In the genomic region with DNA sequence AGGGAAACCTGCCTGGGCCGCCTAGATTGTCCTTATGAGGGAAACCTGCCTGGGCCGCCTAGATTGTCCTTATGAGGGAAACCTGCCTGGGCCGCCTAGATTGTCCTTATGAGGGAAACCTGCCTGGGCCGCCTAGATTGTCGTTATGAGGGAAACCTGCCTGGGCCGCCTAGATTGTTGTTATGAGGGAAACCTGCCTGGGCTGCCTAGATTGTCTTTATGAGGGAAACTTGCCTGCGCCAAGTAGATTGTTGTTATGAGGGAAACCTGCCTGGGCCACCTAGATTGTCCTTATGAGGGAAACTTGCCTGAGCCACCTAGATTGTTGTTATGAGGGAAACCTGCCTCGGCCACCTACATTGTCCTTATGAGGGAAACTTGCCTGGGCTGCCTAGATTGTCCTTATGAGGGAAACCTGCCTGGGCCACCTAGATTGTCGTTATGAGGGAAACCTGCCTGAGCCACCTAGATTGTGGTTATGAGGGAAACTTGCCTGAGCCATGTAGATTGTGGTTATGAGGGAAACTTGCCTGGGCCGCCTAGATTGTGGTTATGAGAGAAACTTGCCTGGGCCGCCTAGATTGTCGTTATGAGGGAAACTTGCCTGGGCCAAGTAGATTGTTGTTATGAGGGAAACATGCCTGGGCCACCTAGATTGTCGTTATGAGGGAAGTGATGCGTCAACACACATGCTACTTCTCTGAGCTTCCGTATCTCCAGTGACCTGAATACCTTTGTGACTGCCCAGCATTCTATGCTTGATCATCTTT, we compare ENCODE assay signal across 14 cellular contexts. TPM values are rescaled to one million over a fixed set of nuclear protein-coding genes. Genes with fewer than 3 reads are reported as not detected.
DNase-seq lines count a peak whose midpoint lies in the region; ATAC-seq, FAIRE-seq and TF ChIP-seq lines count a peak whose summit lies in the region.
"Not testable (repeated sequence)": the region's sequence is repeated elsewhere in the genome, so short reads cannot be mapped to it uniquely, and the experiment has no call there.
"Had no signal": no experiment of that assay in that cellular context is flagged by ENCODE, and none has a peak within 500 bp of the region (broad histone marks: within the 10 kb centered on the region; RNA-seq: fewer than 3 reads in every experiment).

No MANE protein-coding gene starts in this region.

- H3K27ac Mint-ChIP-seq in activated CD8-positive, alpha-beta T cell treated with anti-CD3 and anti-CD28 coated beads for 36 hours = peak overlapping the region; percentile 20

- not testable (repeated sequence) for BruUV-seq in K562 (replicated peaks; lab: Mats Ljungman, UMichigan)

- H3K9me1 ChIP-seq in K562 (ENCODE audit: control insufficient read depth, insufficient read depth, low read length) = not testable (repeated sequence)

- not testable (repeated sequence) for H3K36me3 ChIP-seq in Loucy (ENCODE audit: insufficient read depth, low read length); K562 (ENCODE audit: control insufficient read depth, insufficient read depth, low read length)

- peak; percentile 98 for TF ChIP-seq EP300 in K562 (IDR thresholded peaks at IDR 0.05; ENCODE audit: low read length)

- DNase-seq in HUDEP-2 (lab: John Stamatoyannopoulos, UW; ENCODE audit: unreplicated experiment in 76 of 76) (peak in 74 of 76 experiments; percentile 22 to 96 (median 83)), UCSD-AML1 (lab: John Stamatoyannopoulos, UW; ENCODE audit: unreplicated experiment) (peak; percentile 74), K562 (ENCODE audit: extremely low read depth in 1 of 4, low spot score in 3 of 4) (peak; percentile 58 to 96 (median 66)), erythroblast (lab: John Stamatoyannopoulos, UW) (peak; percentile 80 to 94), inferior parietal cortex (ENCODE audit: extremely low spot score) (peak; percentile 24)
- not testable (repeated sequence) for DNase-seq in activated CD8-positive, alpha-beta T cell treated with anti-CD3 and anti-CD28 coated beads for 36 hours

- not testable (repeated sequence) for H3F3A ChIP-seq in Loucy (ENCODE audit: low read depth)

- H3K27ac ChIP-seq in K562 (ENCODE audit: extremely low read depth, low read depth, low read length) = peak overlapping the region; percentile 98

- not testable (repeated sequence) for H3K27me3 ChIP-seq in Loucy (ENCODE audit: insufficient read depth, low read length, poor library complexity, severe bottlenecking); K562 (ENCODE audit: control insufficient read depth in 2 of 2, insufficient read depth in 2 of 2, low read length in 2 of 2)

- not testable (repeated sequence) for ATAC-seq in activated CD8-positive, alpha-beta T cell treated with anti-CD3 and anti-CD28 coated beads for 36 hours
- peak; percentile 83 for ATAC-seq in K562

- not testable (repeated sequence) for TF ChIP-seq POLR2A in K562 (conservative IDR thresholded peaks at IDR 0.05); erythroblast (IDR thresholded peaks at IDR 0.05; ENCODE audit: low read length)

- not testable (repeated sequence) for H3K27me3 Mint-ChIP-seq in activated CD8-positive, alpha-beta T cell treated with anti-CD3 and anti-CD28 coated beads for 36 hours

- TF ChIP-seq CTCF in Loucy (conservative IDR thresholded peaks at IDR 0.05; ENCODE audit: low read length); activated CD8-positive, alpha-beta T cell treated with anti-CD3 and anti-CD28 coated beads for 36 hours (IDR thresholded peaks at IDR 0.05); K562 (IDR thresholded peaks at IDR 0.05 in 2 of 3, conservative IDR thresholded peaks at IDR 0.05 in 1 of 3; ENCODE audit: insufficient read depth in 2 of 3, low read depth in 1 of 3, low read length in 3 of 3): not testable (repeated sequence)

- H3K4me2 ChIP-seq in Loucy (ENCODE audit: low read depth, low read length, poor library complexity, severe bottlenecking) (peak overlapping the region; percentile 56), K562 (ENCODE audit: insufficient read depth, low read length) (peak overlapping the region; percentile 56; the same call in 1 of the 2 replicates)

- not testable (repeated sequence) for H3K9me2 ChIP-seq in Loucy (replicated peaks; ENCODE audit: low read depth, low read length)

- not testable (repeated sequence) for H3K36me3 Mint-ChIP-seq in activated CD8-positive, alpha-beta T cell treated with anti-CD3 and anti-CD28 coated beads for 36 hours (ENCODE audit: low read depth)

- H3K4me1 Mint-ChIP-seq in activated CD8-positive, alpha-beta T cell treated with anti-CD3 and anti-CD28 coated beads for 36 hours (ENCODE audit: low read depth) = not testable (repeated sequence)

- H2AFZ ChIP-seq in Loucy (ENCODE audit: low read length); K562 (ENCODE audit: low read depth, low read length): not testable (repeated sequence)

- not testable (repeated sequence) for H3K9me3 ChIP-seq in Loucy (ENCODE audit: insufficient read depth, low read depth, low read length); K562 (replicated peaks; ENCODE audit: control insufficient read depth, insufficient read depth, low read depth, low read length)

- H3K9ac ChIP-seq in Loucy (ENCODE audit: low read depth, low read length, poor library complexity, severe bottlenecking) (peak overlapping the region; percentile 69), K562 (ENCODE audit: insufficient read depth in 1 of 2, low read depth in 2 of 2, low read length in 2 of 2) (peak overlapping the region in 1 of 2 experiments; percentile 45; a peak in 1 of 4 replicates)

- intact Hi-C loops in activated CD8-positive, alpha-beta T cell treated with anti-CD3 and anti-CD28 coated beads for 36 hours (cut with micrococcal nuclease) = not testable (repeated sequence)
- intact Hi-C loops in K562 (cut with micrococcal nuclease) = loop anchor here (10.0 kb wide), 1 partner anchor 427 kb away; a partner anchor contains a TSS

- H3K79me2 ChIP-seq in Loucy (ENCODE audit: insufficient read depth, low read length) = peaks cover 62% of the 10 kb centered on the region
- H3K79me2 ChIP-seq in K562 (ENCODE audit: control insufficient read depth, insufficient read depth, low read length) = not testable (repeated sequence)

- peak; percentile 90 for FAIRE-seq in K562 (lab: Jason Lieb, UNC)

- TF ChIP-seq RAD21 in K562 (CRISPR knock-in tag; conservative IDR thresholded peaks at IDR 0.05 in 1 of 2, IDR thresholded peaks at IDR 0.05 in 1 of 2) = not testable (repeated sequence)

- under 1% methylated on average over 13 of the region's 15 CpGs for WGBS in K562 (ENCODE audit: insufficient coverage, low coverage, missing lambda C conversion rate)

- in situ Hi-C loops in K562 (cut with MboI) = loop anchor here (25.0 kb wide), 2 partner anchors 625 to 800 kb away; a partner anchor contains a TSS

- CTCF ChIA-PET in activated CD8-positive, alpha-beta T cell treated with anti-CD3 and anti-CD28 coated beads for 36 hours (lab: Charles Lee) = interaction anchor here (1.1 to 3.5 kb wide), 3 partner anchors 11 to 258 kb away, joined by 3 to 15 read pairs (median 5); no protein-coding TSS in a partner anchor
- CTCF ChIA-PET in K562 (lab: Yijun Ruan, JAX; ENCODE audit: low intra/inter-chr PET ratio) = not testable (repeated sequence)

- POLR2A ChIA-PET in activated CD8-positive, alpha-beta T cell treated with anti-CD3 and anti-CD28 coated beads for 36 hours (lab: Charles Lee) = interaction anchor here (0.6 kb wide), 1 partner anchor 30 kb away, joined by 3 read pairs; no protein-coding TSS in a partner anchor
- POLR2A ChIA-PET in K562 (lab: Yijun Ruan, JAX) = interaction anchor here (0.6 to 1.3 kb wide), 16 partner anchors 8 to 656 kb away, joined by 3 to 12 read pairs (median 3); a partner anchor contains a TSS

- not testable (repeated sequence) for H4K20me1 ChIP-seq in Loucy (ENCODE audit: insufficient read depth, low read length, poor library complexity, severe bottlenecking); K562 (replicated peaks; ENCODE audit: control insufficient read depth, insufficient read depth, low read length)

- peak overlapping the region; percentile 28 for H3K4me3 ChIP-seq in Loucy (ENCODE audit: low read length, poor library complexity, severe bottlenecking)
- not testable (repeated sequence) for H3K4me3 ChIP-seq in K562

- H3K9me3 Mint-ChIP-seq in activated CD8-positive, alpha-beta T cell treated with anti-CD3 and anti-CD28 coated beads for 36 hours = not testable (repeated sequence)

- H3K4me3 Mint-ChIP-seq in activated CD8-positive, alpha-beta T cell treated with anti-CD3 and anti-CD28 coated beads for 36 hours = not testable (repeated sequence)

- H3K4me1 ChIP-seq in Loucy (ENCODE audit: insufficient read depth, low read length, poor library complexity, severe bottlenecking) = peaks cover 52% of the 10 kb centered on the region
- H3K4me1 ChIP-seq in K562 (replicated peaks in 1 of 2; ENCODE audit: control insufficient read depth in 2 of 2, insufficient read depth in 2 of 2, low read length in 2 of 2) = peaks cover 18 to 31% of the 10 kb centered on the region in 2 experiments

RNA-seq across cellular contexts. Expression of a gene that starts 3.3 kb away (rescaled TPM):
- total RNA-seq in activated CD8-positive, alpha-beta T cell treated with anti-CD3 and anti-CD28 coated beads for 36 hours = not detected
- total RNA-seq in K562 (2011; cell fraction: chromatin; rRNA removed; ENCODE audit: low replicate concordance) = 0.21 TPM in 1 of 2 replicates, not detected in the other
- total RNA-seq in K562 (2011; cell fraction: nucleolus; rRNA removed) = not detected in 2 replicates
- not detected in 2 replicates for total RNA-seq in K562 (2011; cell fraction: nucleoplasm; rRNA removed)
- total RNA-seq in K562 (2014; rRNA removed) = 0.05 TPM in 1 of 2 replicates, not detected in the other
- total RNA-seq in K562 (2014; rRNA removed; fragmentation: Illumina TruSeq; extraction: Trizol) = 0.13 TPM in 1 of 2 replicates, not detected in the other
- total RNA-seq in K562 (2015; rRNA removed; fragmentation: Illumina TruSeq; extraction: Trizol) = not detected in 2 replicates
- 0.20 TPM in 1 of 2 replicates, not detected in the other for total RNA-seq in K562 (2021)
- 0.05 TPM in 1 of 2 replicates, not detected in the other for polyA plus RNA-seq in K562 (2011; rRNA removed)
- 0.04 TPM in 1 of 2 replicates, not detected in the other for polyA plus RNA-seq in K562 (2011; cell fraction: cytosol; rRNA removed)
- not detected in 2 replicates for polyA plus RNA-seq in K562 (2011; cell fraction: nucleus; rRNA removed)
- 0.07 and 0.09 TPM in 2 replicates for polyA plus RNA-seq in K562 (2012)
- polyA plus RNA-seq in K562 (2014; fragmentation: Illumina TruSeq; extraction: Trizol) = 0.08 and 0.10 TPM in 2 replicates
- polyA plus RNA-seq in K562 (2014; fragmentation: Nextera tagmentation; extraction: Ambion mirVana) = under 1 TPM; 0.14 to 0.35 TPM
- polyA plus RNA-seq in K562 (2014; rRNA removed) = 0.05 TPM in 1 of 2 replicates, not detected in the other
- not detected in 2 replicates for polyA minus RNA-seq in K562 (2011; rRNA and poly(A)+ RNA removed)
- not detected in 2 replicates for polyA minus RNA-seq in K562 (2011; cell fraction: cytosol; rRNA and poly(A)+ RNA removed)
- polyA minus RNA-seq in K562 (2011; cell fraction: nucleus; rRNA and poly(A)+ RNA removed) = not detected in 2 replicates
- total RNA-seq: A673; CD8-positive, alpha-beta T cell; H4; IMR-90; PC-9; RPMI7951; SJCRH30 had no signal
- polyA plus RNA-seq: IMR-90 had no signal

RNA-seq across cellular contexts. Expression of a gene that starts 8.3 kb away (rescaled TPM):
- total RNA-seq in activated CD8-positive, alpha-beta T cell treated with anti-CD3 and anti-CD28 coated beads for 36 hours = 10 to 100 TPM; 20.9 to 21.2 TPM
- total RNA-seq in K562 (2011; cell fraction: chromatin; rRNA removed; ENCODE audit: low replicate concordance) = 71.2 and 77.5 TPM in 2 replicates
- 28.5 and 36.1 TPM in 2 replicates for total RNA-seq in K562 (2011; cell fraction: nucleolus; rRNA removed)
- 34.3 and 37.7 TPM in 2 replicates for total RNA-seq in K562 (2011; cell fraction: nucleoplasm; rRNA removed)
- 20.1 and 22.6 TPM in 2 replicates for total RNA-seq in K562 (2014; rRNA removed)
- 32.1 and 34.4 TPM in 2 replicates for total RNA-seq in K562 (2014; rRNA removed; fragmentation: Illumina TruSeq; extraction: Trizol)
- total RNA-seq in K562 (2015; rRNA removed; fragmentation: Illumina TruSeq; extraction: Trizol) = 29.7 and 29.8 TPM in 2 replicates
- total RNA-seq in K562 (2021) = 29.0 and 31.8 TPM in 2 replicates
- polyA plus RNA-seq in K562 (2011; rRNA removed) = 9.3 and 10.8 TPM in 2 replicates
- 5.0 and 8.8 TPM in 2 replicates for polyA plus RNA-seq in K562 (2011; cell fraction: cytosol; rRNA removed)
- polyA plus RNA-seq in K562 (2011; cell fraction: nucleus; rRNA removed) = 11.0 and 11.1 TPM in 2 replicates
- 13.2 and 15.1 TPM in 2 replicates for polyA plus RNA-seq in K562 (2012)
- 14.6 and 16.6 TPM in 2 replicates for polyA plus RNA-seq in K562 (2014; fragmentation: Illumina TruSeq; extraction: Trizol)
- polyA plus RNA-seq in K562 (2014; fragmentation: Nextera tagmentation; extraction: Ambion mirVana) = 1 to 10 TPM; 6.0 to 8.3 TPM
- 12.3 and 13.9 TPM in 2 replicates for polyA plus RNA-seq in K562 (2014; rRNA removed)
- polyA minus RNA-seq in K562 (2011; rRNA and poly(A)+ RNA removed) = 37.7 and 51.3 TPM in 2 replicates
- polyA minus RNA-seq in K562 (2011; cell fraction: cytosol; rRNA and poly(A)+ RNA removed) = 22.4 and 30.3 TPM in 2 replicates
- 10.8 and 25.4 TPM in 2 replicates for polyA minus RNA-seq in K562 (2011; cell fraction: nucleus; rRNA and poly(A)+ RNA removed)

RNA-seq across cellular contexts. Expression of a gene that starts 56.5 kb away (rescaled TPM):
- 10 to 100 TPM; 16.2 to 17.2 TPM for total RNA-seq in activated CD8-positive, alpha-beta T cell treated with anti-CD3 and anti-CD28 coated beads for 36 hours
- 12.4 and 21.6 TPM in 2 replicates for total RNA-seq in K562 (2011; cell fraction: chromatin; rRNA removed; ENCODE audit: low replicate concordance)
- total RNA-seq in K562 (2011; cell fraction: nucleolus; rRNA removed) = 5.2 and 8.3 TPM in 2 replicates
- 10.3 and 12.6 TPM in 2 replicates for total RNA-seq in K562 (2011; cell fraction: nucleoplasm; rRNA removed)
- total RNA-seq in K562 (2014; rRNA removed) (10.9 and 13.0 TPM in 2 replicates), K562 (2014; rRNA removed; fragmentation: Illumina TruSeq; extraction: Trizol) (20.9 and 23.9 TPM in 2 replicates), K562 (2015; rRNA removed; fragmentation: Illumina TruSeq; extraction: Trizol) (19.3 and 19.6 TPM in 2 replicates), K562 (2021) (14.6 and 15.9 TPM in 2 replicates)
- polyA plus RNA-seq in K562 (2011; rRNA removed) (11.6 and 16.7 TPM in 2 replicates), K562 (2014; fragmentation: Illumina TruSeq; extraction: Trizol) (21.9 and 22.2 TPM in 2 replicates), K562 (2014; fragmentation: Nextera tagmentation; extraction: Ambion mirVana) (10 to 100 TPM; 21.6 to 34.5 TPM), K562 (2014; rRNA removed) (21.4 and 23.8 TPM in 2 replicates)
- 6.0 and 10.4 TPM in 2 replicates for polyA plus RNA-seq in K562 (2011; cell fraction: cytosol; rRNA removed)
- 6.8 and 8.3 TPM in 2 replicates for polyA plus RNA-seq in K562 (2011; cell fraction: nucleus; rRNA removed)
- 14.7 and 19.2 TPM in 2 replicates for polyA plus RNA-seq in K562 (2012)
- 16.8 and 17.7 TPM in 2 replicates for polyA minus RNA-seq in K562 (2011; rRNA and poly(A)+ RNA removed)
- polyA minus RNA-seq in K562 (2011; cell fraction: cytosol; rRNA and poly(A)+ RNA removed) = 4.5 and 4.8 TPM in 2 replicates
- 2.6 and 3.2 TPM in 2 replicates for polyA minus RNA-seq in K562 (2011; cell fraction: nucleus; rRNA and poly(A)+ RNA removed)

RNA-seq across cellular contexts. Expression of a gene that starts 56.6 kb away (rescaled TPM):
- total RNA-seq in activated CD8-positive, alpha-beta T cell treated with anti-CD3 and anti-CD28 coated beads for 36 hours = 10 to 100 TPM; 18.2 TPM
- 9.1 and 31.6 TPM in 2 replicates for total RNA-seq in K562 (2011; cell fraction: chromatin; rRNA removed; ENCODE audit: low replicate concordance)
- 6.2 and 7.5 TPM in 2 replicates for total RNA-seq in K562 (2011; cell fraction: nucleolus; rRNA removed)
- total RNA-seq in K562 (2011; cell fraction: nucleoplasm; rRNA removed) = 11.7 and 16.8 TPM in 2 replicates
- total RNA-seq in K562 (2014; rRNA removed) (25.4 and 28.9 TPM in 2 replicates), K562 (2014; rRNA removed; fragmentation: Illumina TruSeq; extraction: Trizol) (52.8 and 56.1 TPM in 2 replicates), K562 (2015; rRNA removed; fragmentation: Illumina TruSeq; extraction: Trizol) (41.0 and 44.3 TPM in 2 replicates), K562 (2021) (33.3 and 37.0 TPM in 2 replicates)
- polyA plus RNA-seq in K562 (2011; rRNA removed) (25.7 and 38.6 TPM in 2 replicates), K562 (2014; fragmentation: Illumina TruSeq; extraction: Trizol) (31.9 and 39.7 TPM in 2 replicates), K562 (2014; fragmentation: Nextera tagmentation; extraction: Ambion mirVana) (10 to 100 TPM; 15.2 to 17.2 TPM), K562 (2014; rRNA removed) (26.5 and 28.3 TPM in 2 replicates)
- polyA plus RNA-seq in K562 (2011; cell fraction: cytosol; rRNA removed) = 6.1 and 11.0 TPM in 2 replicates
- polyA plus RNA-seq in K562 (2011; cell fraction: nucleus; rRNA removed) = 5.6 and 8.1 TPM in 2 replicates
- polyA plus RNA-seq in K562 (2012) = 17.9 and 26.4 TPM in 2 replicates
- 48.5 and 48.9 TPM in 2 replicates for polyA minus RNA-seq in K562 (2011; rRNA and poly(A)+ RNA removed)
- polyA minus RNA-seq in K562 (2011; cell fraction: cytosol; rRNA and poly(A)+ RNA removed) = 12.7 and 16.2 TPM in 2 replicates
- polyA minus RNA-seq in K562 (2011; cell fraction: nucleus; rRNA and poly(A)+ RNA removed) = 4.3 and 6.6 TPM in 2 replicates
